In genomic region chr17:66405836-66406679, GRCh38 we compare ENCODE assay signal across 13 cellular contexts.
A peak's percentile ranks its signal among the peaks of the same experiment; 100 is the strongest.
DNase-seq lines count a peak whose midpoint lies in the region; ATAC-seq lines count a peak whose summit lies in the region.
"Had no signal": no experiment of that assay in that cellular context is flagged by ENCODE, and none has a peak within 500 bp of the region (broad histone marks: within the 10 kb centered on the region; RNA-seq: fewer than 3 reads in every experiment).

No MANE protein-coding gene starts in this region.

- H3K4me1 Mint-ChIP-seq in activated T-cell treated with anti-CD3 and anti-CD28 coated beads, Interleukin-2, amount 50 U/mL, for 72 hours (ENCODE audit: low read depth): peaks cover 91% of the 10 kb centered on the region
- peaks cover 85% of the 10 kb centered on the region for H3K4me1 Mint-ChIP-seq in activated naive CD8-positive, alpha-beta T cell treated with anti-CD3 and anti-CD28 coated beads, Interleukin-2, amount 50 U/mL, for 24 hours

- peaks cover 0 to 7% of the 10 kb centered on the region in 2 donors for H3K36me3 Mint-ChIP-seq in activated T-cell treated with anti-CD3 and anti-CD28 coated beads, Interleukin-2, amount 50 U/mL, for 72 hours (ENCODE audit: insufficient read depth in 2 of 2)
- H3K36me3 Mint-ChIP-seq in activated naive CD8-positive, alpha-beta T cell treated with anti-CD3 and anti-CD28 coated beads, Interleukin-2, amount 50 U/mL, for 24 hours (ENCODE audit: low read depth): peaks cover 12% of the 10 kb centered on the region

- no peaks in the 10 kb centered on the region for H3K27me3 Mint-ChIP-seq in activated T-cell treated with anti-CD3 and anti-CD28 coated beads, Interleukin-2, amount 50 U/mL, for 72 hours (ENCODE audit: low read depth)
- H3K27me3 Mint-ChIP-seq in activated naive CD8-positive, alpha-beta T cell treated with anti-CD3 and anti-CD28 coated beads, Interleukin-2, amount 50 U/mL, for 24 hours: no peaks in the 10 kb centered on the region

- H3K4me3 Mint-ChIP-seq in activated T-cell treated with anti-CD3 and anti-CD28 coated beads, Interleukin-2, amount 50 U/mL, for 72 hours: peak overlapping the region; percentile 83 to 95
- H3K4me3 Mint-ChIP-seq in activated naive CD8-positive, alpha-beta T cell treated with anti-CD3 and anti-CD28 coated beads, Interleukin-2, amount 50 U/mL, for 24 hours: peak overlapping the region; percentile 68

- no peak for ATAC-seq in activated T-cell treated with anti-CD3 and anti-CD28 coated beads, Interleukin-2, amount 50 U/mL, for 72 hours (replicated peaks in 1 of 2)
- ATAC-seq in activated naive CD8-positive, alpha-beta T cell treated with anti-CD3 and anti-CD28 coated beads, Interleukin-2, amount 50 U/mL, for 24 hours: no peak
- ATAC-seq in HG03457 (IDR thresholded peaks at IDR 0.05; ENCODE audit: unreplicated experiment): no peak
- ATAC-seq: activated CD4-positive, CD25-positive, alpha-beta regulatory T cell treated with anti-CD3 and anti-CD28 coated beads, Interleukin-2, amount 50 U/mL, for 24 hours had no signal

- no peak for DNase-seq in activated T-cell treated with anti-CD3 and anti-CD28 coated beads, Interleukin-2, amount 50 U/mL, for 72 hours
- no peak for DNase-seq in activated T-cell treated with anti-CD3 and anti-CD28 coated beads, Interleukin-2, amount 50 U/mL, for 1 hour
- DNase-seq in NCI-H2171 (lab: John Stamatoyannopoulos, UW) (peak; percentile 69), putamen (ENCODE audit: low spot score) (peak; percentile 18), NCI-H82 treated with DMSO at 0.1 percent for 48 hours (lab: John Stamatoyannopoulos, UW; ENCODE audit: unreplicated experiment) (no peak), activated gamma-delta T cell (lab: John Stamatoyannopoulos, UW) (no peak)
- DNase-seq in activated naive CD8-positive, alpha-beta T cell treated with anti-CD3 and anti-CD28 coated beads, Interleukin-2, amount 50 U/mL, for 24 hours: no peak
- DNase-seq: GOT3, hippocampal formation, NCI-H2029 treated with DMSO at 0.1 percent for 48 hours, tibial artery had no signal

- H3K27ac Mint-ChIP-seq in activated T-cell treated with anti-CD3 and anti-CD28 coated beads, Interleukin-2, amount 50 U/mL, for 72 hours: peak overlapping the region; percentile 94
- H3K27ac Mint-ChIP-seq in activated naive CD8-positive, alpha-beta T cell treated with anti-CD3 and anti-CD28 coated beads, Interleukin-2, amount 50 U/mL, for 24 hours: peak overlapping the region; percentile 5

- no peaks in the 10 kb centered on the region for H3K9me3 Mint-ChIP-seq in activated T-cell treated with anti-CD3 and anti-CD28 coated beads, Interleukin-2, amount 50 U/mL, for 72 hours
- no peaks in the 10 kb centered on the region for H3K9me3 Mint-ChIP-seq in activated naive CD8-positive, alpha-beta T cell treated with anti-CD3 and anti-CD28 coated beads, Interleukin-2, amount 50 U/mL, for 24 hours

Comparison
In these comparisons a context has a peak if more than half of its experiments do, and no peak if none do; other contexts are left out.
1. DNase-seq: peak in NCI-H2171 (single experiment) and putamen (single experiment); none in activated T-cell treated with anti-CD3 and anti-CD28 coated beads, Interleukin-2, amount 50 U/mL, for 72 hours (0 of 2), activated T-cell treated with anti-CD3 and anti-CD28 coated beads, Interleukin-2, amount 50 U/mL, for 1 hour (single experiment), activated naive CD8-positive, alpha-beta T cell treated with anti-CD3 and anti-CD28 coated beads, Interleukin-2, amount 50 U/mL, for 24 hours (single experiment), NCI-H82 treated with DMSO at 0.1 percent for 48 hours (single experiment) and activated gamma-delta T cell (single experiment).